Comparison of ENCODE assay signal across 1 cellular context in the genomic region with DNA sequence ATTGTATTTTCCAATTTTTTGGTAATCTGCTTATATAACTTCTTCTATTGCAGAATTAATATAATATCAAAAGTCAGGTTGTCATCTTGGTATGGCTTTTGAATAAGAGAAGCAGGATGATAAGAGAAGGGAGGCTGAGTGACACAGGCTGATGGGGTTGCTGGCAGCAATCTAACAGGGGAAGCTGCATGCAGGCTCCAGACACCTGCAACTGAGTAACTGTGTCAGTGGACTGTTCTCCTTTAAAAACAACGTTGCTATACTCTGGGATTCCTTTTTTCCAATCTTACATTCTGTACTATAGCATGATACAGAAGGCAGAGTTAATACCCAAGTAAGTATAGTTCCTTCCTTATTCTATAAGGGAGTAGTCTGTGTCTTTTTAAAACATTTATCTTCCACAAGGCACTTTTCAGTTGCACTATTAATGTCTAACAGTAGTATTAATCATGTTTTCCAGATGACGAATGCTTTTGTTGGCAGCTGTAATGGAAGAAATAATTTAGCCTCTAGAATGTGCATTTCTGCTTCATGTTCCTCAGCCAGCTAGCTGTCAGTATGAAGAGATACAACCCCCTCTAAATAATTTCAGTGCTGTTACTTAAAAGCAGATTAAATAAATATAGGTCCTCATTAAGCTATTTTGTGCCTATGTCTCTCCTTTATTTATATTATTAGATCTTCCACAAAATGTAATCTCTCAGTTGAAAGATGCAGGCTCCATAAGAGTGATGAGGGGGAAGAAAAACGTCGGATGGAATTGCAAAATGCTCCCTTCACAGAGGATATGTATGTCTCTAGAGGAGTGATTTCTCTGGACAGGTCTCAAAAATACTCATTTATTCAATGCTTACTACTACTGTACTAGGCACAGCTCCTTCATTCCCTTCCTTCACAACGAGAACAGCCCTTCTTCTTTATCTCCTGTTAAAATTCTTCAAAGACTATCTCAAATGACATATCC.
TF ChIP-seq lines count a peak whose summit lies in the region.

No MANE protein-coding gene starts in this region.

TF ChIP-seq in liver, 16 proteins besides CTCF, POLR2A, EP300 and RAD21 (continued from another document):
- TF ChIP-seq REST (IDR thresholded peaks at IDR 0.05) (no peak), JUND (IDR thresholded peaks at IDR 0.05) (peak in 1 of 2 donors; percentile 35), FOXA1 (IDR thresholded peaks at IDR 0.05) (no peak), NR2F2 (IDR thresholded peaks at IDR 0.05) (peak; percentile 18), RXRA (IDR thresholded peaks at IDR 0.05) (peak in 1 of 2 donors; percentile 15), EGR1 (IDR thresholded peaks at IDR 0.05; ENCODE audit: low read depth in 2 of 2) (no peak), TAF1 (conservative IDR thresholded peaks at IDR 0.05) (no peak)
TF ChIP-seq in liver: peak in this region for 3.
